8 cellular contexts compared by ENCODE assay signal in genomic region chr6:16136536-16137450, GRCh38. TPM values are rescaled to one million over a fixed set of nuclear protein-coding genes. Genes with fewer than 3 reads are reported as not detected.
A peak's percentile ranks its signal among the peaks of the same experiment; 100 is the strongest.
DNase-seq lines count a peak whose midpoint lies in the region; ATAC-seq, FAIRE-seq and TF ChIP-seq lines count a peak whose summit lies in the region.

No MANE protein-coding gene starts in this region.

- FAIRE-seq in GM19239 (lab: Jason Lieb, UNC) = peak; percentile 85

- H3K4me3 ChIP-seq in SJSA1 (no peak overlapping the region), brain microvascular endothelial cell (ENCODE audit: low read depth, low read length) (no peak overlapping the region), spleen (peak overlapping the region in 3 of 8 donors; percentile 4 to 18 (median 4))

- TF ChIP-seq POLR2A in spleen (IDR thresholded peaks at IDR 0.05) = no peak

- no peaks in the 10 kb centered on the region for H3K27me3 ChIP-seq in SJSA1 (replicated peaks)
- no peaks in the 10 kb centered on the region for H3K27me3 ChIP-seq in brain microvascular endothelial cell (replicated peaks)
- H3K27me3 ChIP-seq in spleen (replicated peaks in 1 of 7) = no peaks in the 10 kb centered on the region

- no peak for DNase-seq in GM19239 (ENCODE audit: insufficient read length, low spot score)
- DNase-seq in SJSA1 (ENCODE audit: low read depth in 1 of 2, low spot score in 2 of 2) = peak; percentile 66
- DNase-seq in brain microvascular endothelial cell = peak; percentile 81
- peak; percentile 32 for DNase-seq in natural killer cell
- DNase-seq in cerebellar cortex (ENCODE audit: low spot score) = no peak
- DNase-seq in NCI-H1417 (lab: John Stamatoyannopoulos, UW) = no peak
- no peak for DNase-seq in NCI-H1930 (lab: John Stamatoyannopoulos, UW)
- DNase-seq in spleen = no peak

- intact Hi-C loops in natural killer cell (cut with micrococcal nuclease) (loop anchor here (10.0 kb wide), 2 partner anchors 512 to 628 kb away; partner anchors contain the start of gene ATXN1), spleen (cut with DNase I; ENCODE audit: low total_unique reads) (no loop called here)

- 0 out of 2 replicates have a peak overlapping the region, but pooled peaks have one; percentile 0 for H3K27ac ChIP-seq in SJSA1
- H3K27ac ChIP-seq in brain microvascular endothelial cell = peak overlapping the region; percentile 37
- peak overlapping the region in 2 of 8 donors; percentile 14 to 26 for H3K27ac ChIP-seq in spleen

- peak overlapping the region; percentile 82 for H3K4me3 Mint-ChIP-seq in natural killer cell

- H3K27me3 Mint-ChIP-seq in natural killer cell (ENCODE audit: low read depth in 2 of 2) = no peaks in the 10 kb centered on the region

- H3K9me3 Mint-ChIP-seq in natural killer cell = no peaks in the 10 kb centered on the region

- H3K4me1 ChIP-seq in SJSA1 (replicated peaks) (peaks cover 15% of the 10 kb centered on the region), spleen (peaks cover 52 to 98% (median 77%) of the 10 kb centered on the region in 6 donors)

- WGBS in spleen, 5 donors = 57 to 63% (median 59%) methylated on average over 5 of the region's 5 CpGs

- peaks cover 94 to 98% of the 10 kb centered on the region in 2 donors for H3K4me1 Mint-ChIP-seq in natural killer cell

- in situ Hi-C loops in brain microvascular endothelial cell (cut with HindIII; ENCODE audit: low pct_ligation_motif_present, low sequenced_read_pairs) = no loop called here

- TF ChIP-seq CTCF in brain microvascular endothelial cell (IDR thresholded peaks at IDR 0.05; ENCODE audit: low read depth, low read length, missing control alignments) (no peak), natural killer cell (IDR thresholded peaks at IDR 0.05) (no peak), spleen (IDR thresholded peaks at IDR 0.05 in 8 of 11, conservative IDR thresholded peaks at IDR 0.05 in 3 of 11) (no peak)

- H3K9me3 ChIP-seq in SJSA1 (replicated peaks) (no peaks in the 10 kb centered on the region), spleen (no peaks in the 10 kb centered on the region)

- peak overlapping the region; percentile 87 to 91 for H3K27ac Mint-ChIP-seq in natural killer cell

- H3K36me3 ChIP-seq in SJSA1 (peaks cover 2% of the 10 kb centered on the region; the same call in 1 of the 2 replicates), brain microvascular endothelial cell (replicated peaks) (no peaks in the 10 kb centered on the region), spleen (peaks cover 0 to 73% (median 9%) of the 10 kb centered on the region in 6 donors)

- H3K36me3 Mint-ChIP-seq in natural killer cell = peaks cover 13% of the 10 kb centered on the region

- ATAC-seq in natural killer cell = peak; percentile 67 to 74 (median 68)

RNA-seq across cellular contexts. Expression of gene MYLIP, which starts 7.9 kb away (rescaled TPM):
- 8.0 and 11.0 TPM in 2 replicates for total RNA-seq in SJSA1 (2014; rRNA removed; shearing (Covaris generic))
- total RNA-seq in natural killer cell = 100 to 1,000 TPM; 127 to 207 (median 150) TPM
- 10 to 100 TPM; 33.3 to 66.8 (median 50.9) TPM for total RNA-seq in spleen
- polyA plus RNA-seq in spleen = 10 to 100 TPM; 12.5 to 21.2 (median 15.5) TPM

Comparison
In these comparisons a context has a peak if more than half of its experiments do, and no peak if none do; other contexts are left out.
1. DNase-seq: peak in SJSA1 (2 of 2), brain microvascular endothelial cell (single experiment) and natural killer cell (single experiment); none in GM19239 (single experiment), cerebellar cortex (single experiment), NCI-H1417 (0 of 3), NCI-H1930 (0 of 2) and spleen (single experiment).